In genomic region chr12:133080619-133081407, GRCh38 we compare ENCODE assay signal across 8 cellular contexts. TPM values are rescaled to one million over a fixed set of nuclear protein-coding genes. Genes with fewer than 3 reads are reported as not detected.
DNase-seq lines count a peak whose midpoint lies in the region; ATAC-seq and TF ChIP-seq lines count a peak whose summit lies in the region.

ZNF140 (plus strand) TSS chr12:133080923; CDS start chr12:133081321, 398 bp downstream.

- H3K9me3 ChIP-seq in A673 (ENCODE audit: low read depth, low read length, poor library complexity, severe bottlenecking): peaks cover 66% of the 10 kb centered on the region

- TF ChIP-seq CTCF in A673 (conservative IDR thresholded peaks at IDR 0.05; ENCODE audit: low read depth, low read length): peak; percentile 27; the same call in 1 of the 2 replicates
- 0 out of 2 replicates have a peak, but pooled peaks have one; percentile 23 for TF ChIP-seq CTCF in VCaP (conservative IDR thresholded peaks at IDR 0.05)

- H3K4me1 ChIP-seq in A673 (ENCODE audit: insufficient read depth, low read length, poor library complexity, severe bottlenecking): no peaks in the 10 kb centered on the region

- ATAC-seq in GM18511 (IDR thresholded peaks at IDR 0.05; ENCODE audit: unreplicated experiment) (peak; percentile 77), HG03039 (IDR thresholded peaks at IDR 0.05; ENCODE audit: unreplicated experiment) (peak; percentile 71)

- H3K27me3 ChIP-seq in A673 (replicated peaks; ENCODE audit: insufficient read depth, low read depth, low read length, poor library complexity): no peaks in the 10 kb centered on the region

- H3K27ac ChIP-seq in A673 (ENCODE audit: low read depth, low read length, poor library complexity, severe bottlenecking) (peak within 1 kb of the TSS; percentile 98), VCaP (peak within 1 kb of the TSS; percentile 90), caudate nucleus (ENCODE audit: low read depth, low read length) (peak within 1 kb of the TSS; percentile 98)

- intact Hi-C loops in A673 (cut with micrococcal nuclease; ENCODE audit: unreplicated experiment): loop anchor here (1.0 to 2.0 kb wide), 3 partner anchors 44 to 100 kb away; partner anchors contain the start of genes ZNF10, ZNF268, ZNF84 and ZNF891

- DNase-seq in A673 (ENCODE audit: low spot score) (peak; percentile 98), NCI-H2107 (lab: John Stamatoyannopoulos, UW) (peak; percentile 98), caudate nucleus (lab: John Stamatoyannopoulos, UW) (peak; percentile 92 to 100 (median 98)), inferior parietal cortex (ENCODE audit: extremely low spot score) (peak; percentile 99)
- peak; percentile 91 for DNase-seq in stimulated activated CD4-positive, alpha-beta T cell treated with anti-CD3 and anti-CD28 coated beads, Interleukin-12 subunit alpha, Interleukin-12 subunit beta, amount 100 ng/mL, for 24 hours (ENCODE audit: low read depth in 2 of 2)

- H3K4me3 ChIP-seq in A673 (ENCODE audit: low read depth, low read length, poor library complexity, severe bottlenecking): peak within 1 kb of the TSS; percentile 83

- no TSS peak for BruUV-seq in A673 (replicated peaks; lab: Mats Ljungman, UMichigan)

- CTCF ChIA-PET in A673 (lab: Charles Lee): no interaction called here

- peaks cover 44% of the 10 kb centered on the region for H3K36me3 ChIP-seq in A673 (ENCODE audit: insufficient read depth, low read length, poor library complexity, severe bottlenecking)

- POLR2A ChIA-PET in A673 (lab: Charles Lee; ENCODE audit: low non-redundant PET): no interaction called here

RNA-seq across cellular contexts. Expression of gene ZNF140, which starts in this region (rescaled TPM):
- 14.9 and 16.7 TPM in 2 replicates for total RNA-seq in A673 (2021)

Comparison
In these comparisons a context has a peak if more than half of its experiments do, and no peak if none do; other contexts are left out.
1. Peak in every context shown above with its lines: DNase-seq, ATAC-seq, H3K4me3 ChIP-seq and H3K27ac ChIP-seq.